25 cellular contexts compared by ENCODE assay signal in genomic region chr20:12112089-12112474, GRCh38.
"Had no signal": no experiment of that assay in that cellular context is flagged by ENCODE, and none has a peak within 500 bp of the region (broad histone marks: within the 10 kb centered on the region; RNA-seq: fewer than 3 reads in every experiment).

No MANE protein-coding gene starts in this region.

- H3K4me1 Mint-ChIP-seq: stimulated activated naive CD8-positive, alpha-beta T cell treated with anti-CD3 and anti-CD28 coated beads, Interleukin-15, amount 100 ng/mL, for 72 hours had no signal

- ATAC-seq: gastrocnemius medialis; mucosa of descending colon; natural killer cell treated with Interleukin-12 subunit alpha and Interleukin-12 subunit beta and Interleukin-15 and Interleukin-18, amount 100 ng/mL, for 72 hours; stimulated activated naive CD8-positive, alpha-beta T cell treated with anti-CD3 and anti-CD28 coated beads, Interleukin-15, amount 100 ng/mL, for 72 hours had no signal

- H3K4me3 ChIP-seq: gastrocnemius medialis, lung, mucosa of descending colon, right lobe of liver, suprapubic skin, thyroid gland, vagina had no signal

- H3K27me3 ChIP-seq: gastrocnemius medialis, right lobe of liver, suprapubic skin, thyroid gland, vagina had no signal

- H2AFZ ChIP-seq: parathyroid adenoma had no signal

- H3K9me3 ChIP-seq: right lobe of liver, suprapubic skin, thyroid gland had no signal

- H3K27ac Mint-ChIP-seq: dendritic cell treated with granulocyte-macrophage colony-stimulating factor and Interleukin-4, amounts not matched to agents 40 ng/mL and 50 ng/mL, for 4 days; mesothelial cell of epicardium; natural killer cell treated with Interleukin-12 subunit alpha and Interleukin-12 subunit beta and Interleukin-15 and Interleukin-18, amount 100 ng/mL, for 72 hours; progenitor cell of endocrine pancreas; stimulated activated naive CD8-positive, alpha-beta T cell treated with anti-CD3 and anti-CD28 coated beads, Interleukin-15, amount 100 ng/mL, for 72 hours had no signal

- H3K36me3 ChIP-seq: gastrocnemius medialis, right lobe of liver, suprapubic skin, thyroid gland, vagina had no signal

- H3K79me2 ChIP-seq: parathyroid adenoma had no signal

- H3K4me3 Mint-ChIP-seq: dendritic cell treated with granulocyte-macrophage colony-stimulating factor and Interleukin-4, amounts not matched to agents 40 ng/mL and 50 ng/mL, for 4 days; mesothelial cell of epicardium; natural killer cell treated with Interleukin-12 subunit alpha and Interleukin-12 subunit beta and Interleukin-15 and Interleukin-18, amount 100 ng/mL, for 72 hours; neural crest cell; stimulated activated naive CD8-positive, alpha-beta T cell treated with anti-CD3 and anti-CD28 coated beads, Interleukin-15, amount 100 ng/mL, for 72 hours had no signal

- H3K27ac ChIP-seq: gastrocnemius medialis, parathyroid adenoma, right lobe of liver, suprapubic skin, thyroid gland, vagina had no signal

- H3K27me3 Mint-ChIP-seq: dendritic cell treated with granulocyte-macrophage colony-stimulating factor and Interleukin-4, amounts not matched to agents 40 ng/mL and 50 ng/mL, for 4 days; naive B cell; natural killer cell treated with Interleukin-12 subunit alpha and Interleukin-12 subunit beta and Interleukin-15 and Interleukin-18, amount 100 ng/mL, for 72 hours; progenitor cell of endocrine pancreas; stimulated activated naive CD8-positive, alpha-beta T cell treated with anti-CD3 and anti-CD28 coated beads, Interleukin-15, amount 100 ng/mL, for 72 hours had no signal

- DNase-seq: effector memory CD4-positive, alpha-beta T cell; erythroblast; gastrocnemius medialis; head of caudate nucleus; kidney; mesenchymal stem cell; mucosa of descending colon; naive B cell; right lobe of liver; small intestine; stimulated activated CD4-positive, alpha-beta T cell treated with anti-CD3 and anti-CD28 coated beads, Interleukin-15, amount 100 ng/mL, for 24 hours; stimulated activated CD4-positive, alpha-beta T cell treated with anti-CD3 and anti-CD28 coated beads, Interleukin-2, amount 100 ng/mL, for 48 hours; stimulated activated naive CD4-positive, alpha-beta T cell; stimulated activated naive CD8-positive, alpha-beta T cell treated with anti-CD3 and anti-CD28 coated beads, Interleukin-15, amount 100 ng/mL, for 72 hours; thyroid gland; trophoblast cell had no signal

- H3K36me3 Mint-ChIP-seq: naive B cell; natural killer cell treated with Interleukin-12 subunit alpha and Interleukin-12 subunit beta and Interleukin-15 and Interleukin-18, amount 100 ng/mL, for 72 hours had no signal

- H3K9ac ChIP-seq: parathyroid adenoma had no signal

- H3K4me1 ChIP-seq: gastrocnemius medialis, parathyroid adenoma, thyroid gland, vagina had no signal
